Comparison of ENCODE assay signal across 16 cellular contexts in genomic region chr14:22764382-22764781, GRCh38. TPM values are rescaled to one million over a fixed set of nuclear protein-coding genes. Genes with fewer than 3 reads are reported as not detected.
DNase-seq lines count a peak whose midpoint lies in the region; ATAC-seq, FAIRE-seq and TF ChIP-seq lines count a peak whose summit lies in the region.
"Had no signal": no experiment of that assay in that cellular context is flagged by ENCODE, and none has a peak within 500 bp of the region (broad histone marks: within the 10 kb centered on the region; RNA-seq: fewer than 3 reads in every experiment).

No MANE protein-coding gene starts in this region.

- H3K4me3 ChIP-seq in DOHH2 (ENCODE audit: low read length) (no peak overlapping the region; the same call in 1 of the 2 replicates), PC-9 (no peak overlapping the region), muscle layer of colon (ENCODE audit: low read depth in 1 of 2, low read length in 2 of 2) (no peak overlapping the region)
- H3K4me3 ChIP-seq: A549, GM23338 had no signal

- H2AFZ ChIP-seq in PC-9: no peak overlapping the region
- H2AFZ ChIP-seq: GM23338 had no signal

- H3K27ac ChIP-seq in DOHH2 (ENCODE audit: low read depth, low read length) (no peak overlapping the region), PC-9 (no peak overlapping the region), muscle layer of colon (ENCODE audit: low read depth, low read length) (peak overlapping the region; percentile 12)
- H3K27ac ChIP-seq: A549, KMS-11 had no signal

- POLR2A ChIA-PET in PC-9 (lab: Charles Lee; ENCODE audit: unreplicated experiment): no interaction called here

- H3K9me3 ChIP-seq in DOHH2 (ENCODE audit: control insufficient read depth, insufficient read depth, low read length) (no peaks in the 10 kb centered on the region), PC-9 (ENCODE audit: insufficient read depth, low read depth) (no peaks in the 10 kb centered on the region), muscle layer of colon (ENCODE audit: low read length) (no peaks in the 10 kb centered on the region)

- H3K79me2 ChIP-seq in DOHH2 (ENCODE audit: control insufficient read depth, low read length): peaks cover 51% of the 10 kb centered on the region
- peaks cover 35% of the 10 kb centered on the region for H3K79me2 ChIP-seq in PC-9 (ENCODE audit: low read depth)

- no peak overlapping the region for H3K9ac ChIP-seq in muscle layer of colon (ENCODE audit: low read length)
- H3K9ac ChIP-seq: KMS-11 had no signal

- H4K20me1 ChIP-seq in DOHH2 (ENCODE audit: control insufficient read depth, insufficient read depth, low read depth, low read length) (no peaks in the 10 kb centered on the region), PC-9 (ENCODE audit: insufficient read depth) (no peaks in the 10 kb centered on the region)

- ATAC-seq in GM19035 (IDR thresholded peaks at IDR 0.05; ENCODE audit: unreplicated experiment) (no peak), HG02571 (IDR thresholded peaks at IDR 0.05; ENCODE audit: unreplicated experiment) (no peak)
- ATAC-seq: A549, GM23338 had no signal

- no TSS peak for BruUV-seq in PC-9 (replicated peaks; lab: Mats Ljungman, UMichigan)

- H3K27me3 ChIP-seq in DOHH2 (ENCODE audit: control insufficient read depth, low read length) (no peaks in the 10 kb centered on the region), PC-9 (ENCODE audit: insufficient read depth, low read depth) (no peaks in the 10 kb centered on the region), muscle layer of colon (ENCODE audit: control insufficient read depth in 1 of 2, insufficient read depth in 2 of 2, low read length in 2 of 2) (no peaks in the 10 kb centered on the region)

- TF ChIP-seq CTCF in DOHH2 (IDR thresholded peaks at IDR 0.05; ENCODE audit: low read depth, low read length, poor library complexity, severe bottlenecking): no peak
- TF ChIP-seq CTCF in PC-9 (conservative IDR thresholded peaks at IDR 0.05): no peak

- H3K9me2 ChIP-seq in DOHH2 (replicated peaks; ENCODE audit: control insufficient read depth, low read length) (no peaks in the 10 kb centered on the region), PC-9 (ENCODE audit: insufficient read depth) (no peaks in the 10 kb centered on the region)

- H3F3A ChIP-seq in DOHH2 (ENCODE audit: control insufficient read depth, insufficient read depth): 0 out of 2 replicates have a peak, but pooled peaks cover 3% of the 10 kb centered on the region
- no peaks in the 10 kb centered on the region for H3F3A ChIP-seq in PC-9 (ENCODE audit: insufficient read depth, low read depth)

- no peak for DNase-seq in GM12891 (ENCODE audit: insufficient read length, low spot score)
- DNase-seq in PC-9: no peak
- no peak for DNase-seq in activated CD8-positive, alpha-beta memory T cell treated with anti-CD3 and anti-CD28 coated beads for 24 hours
- DNase-seq: Caco-2; CD8-positive, alpha-beta memory T cell; DMS79; GF-D8; H7 had no signal

- H3K4me1 ChIP-seq in DOHH2 (ENCODE audit: control insufficient read depth, low read length): peaks cover 58% of the 10 kb centered on the region
- peaks cover 7% of the 10 kb centered on the region for H3K4me1 ChIP-seq in PC-9 (replicated peaks; ENCODE audit: insufficient read depth)
- H3K4me1 ChIP-seq in muscle layer of colon (ENCODE audit: insufficient read depth, low read length): peaks cover 14% of the 10 kb centered on the region
- H3K4me1 ChIP-seq: Caco-2 had no signal

- TF ChIP-seq POLR2A in GM12891 (IDR thresholded peaks at IDR 0.05; ENCODE audit: low read depth, low read length): no peak

- peak overlapping the region; percentile 83 for H3K4me2 ChIP-seq in DOHH2 (ENCODE audit: low read length)
- H3K4me2 ChIP-seq in PC-9: peak overlapping the region; percentile 99; the same call in 1 of the 2 replicates
- H3K4me2 ChIP-seq: A549, GM23338, KMS-11 had no signal

- CTCF ChIA-PET in PC-9 (lab: Charles Lee): no interaction called here

- H3K36me3 ChIP-seq in DOHH2 (ENCODE audit: control insufficient read depth, low read length): peaks cover 48% of the 10 kb centered on the region
- no peaks in the 10 kb centered on the region; the same call in 1 of the 2 replicates for H3K36me3 ChIP-seq in PC-9 (ENCODE audit: low read depth)
- H3K36me3 ChIP-seq in muscle layer of colon (ENCODE audit: insufficient read depth, low read length): peaks cover 13% of the 10 kb centered on the region

- intact Hi-C loops in PC-9 (cut with micrococcal nuclease; ENCODE audit: unreplicated experiment): no loop called here

- FAIRE-seq in GM12891 (lab: Jason Lieb, UNC): peak; percentile 16
- FAIRE-seq: A549, GM18507 had no signal

TF ChIP-seq in GM12891, 5 proteins besides CTCF, POLR2A, EP300 and RAD21:
- TF ChIP-seq POLR2AphosphoS5 (IDR thresholded peaks at IDR 0.05; ENCODE audit: low read depth, low read length) (no peak), SPI1 (IDR thresholded peaks at IDR 0.05; ENCODE audit: low read depth, low read length) (no peak), PAX5 (IDR thresholded peaks at IDR 0.05; ENCODE audit: insufficient read depth, low read length, severe bottlenecking) (no peak), TAF1 (IDR thresholded peaks at IDR 0.05; ENCODE audit: low read depth, low read length) (no peak), POU2F2 (IDR thresholded peaks at IDR 0.05; ENCODE audit: low read depth, low read length) (no peak)

RNA-seq across cellular contexts. Expression of gene OXA1L, which starts 2.1 kb away (rescaled TPM):
- 213 TPM for polyA plus RNA-seq in GM12891 (2012; ENCODE audit: low read depth, missing spikeins)
- total RNA-seq in PC-9 (2021): 65.2 and 70.9 TPM in 2 replicates

RNA-seq across cellular contexts. Expression of gene SLC7A7, which starts 50.9 kb away (rescaled TPM):
- polyA plus RNA-seq in GM12891 (2012; ENCODE audit: low read depth, missing spikeins): 35.4 TPM
- 4.7 and 5.9 TPM in 2 replicates for total RNA-seq in PC-9 (2021)
- polyA plus RNA-seq: CD8-positive, alpha-beta memory T cell had no signal
